ENCODE assay signal across 8 cellular contexts in genomic region chr17:45409659-45410076, GRCh38. TPM values are rescaled to one million over a fixed set of nuclear protein-coding genes. Genes with fewer than 3 reads are reported as not detected.
DNase-seq lines count a peak whose midpoint lies in the region; ATAC-seq and TF ChIP-seq lines count a peak whose summit lies in the region.

No MANE protein-coding gene starts in this region.

- H3K36me3 ChIP-seq in DOHH2 (ENCODE audit: control insufficient read depth, low read length) (peaks cover 18% of the 10 kb centered on the region), Karpas-422 (ENCODE audit: insufficient read depth, low read length) (peaks cover 10% of the 10 kb centered on the region; the same call in 1 of the 2 replicates), psoas muscle (ENCODE audit: insufficient read depth in 1 of 2, low read depth in 1 of 2) (no peaks in the 10 kb centered on the region)

- peak overlapping the region; percentile 88 for H3K9ac ChIP-seq in Karpas-422 (ENCODE audit: low read length)

- no peak overlapping the region; the same call in 1 of the 2 replicates for H2AFZ ChIP-seq in Karpas-422 (ENCODE audit: low read length)

- ATAC-seq in psoas muscle (no peak), GM19324 (IDR thresholded peaks at IDR 0.05; ENCODE audit: low FRiP score, unreplicated experiment) (no peak)

- H3K4me1 ChIP-seq in DOHH2 (ENCODE audit: control insufficient read depth, low read length) (peaks cover 77% of the 10 kb centered on the region), Karpas-422 (ENCODE audit: low read length) (peaks cover 57% of the 10 kb centered on the region), psoas muscle (peaks cover 13% of the 10 kb centered on the region)

- intact Hi-C loops in psoas muscle (cut with DNase I), result no loop called here

- H3K27ac ChIP-seq in DOHH2 (ENCODE audit: low read depth, low read length), result peak overlapping the region; percentile 72
- peak overlapping the region; percentile 83 for H3K27ac ChIP-seq in Karpas-422 (ENCODE audit: low read length)
- peak overlapping the region in 1 of 2 donors; percentile 85 for H3K27ac ChIP-seq in coronary artery
- peak overlapping the region; percentile 36 for H3K27ac ChIP-seq in psoas muscle

- TF ChIP-seq CTCF in DOHH2 (IDR thresholded peaks at IDR 0.05; ENCODE audit: low read depth, low read length, poor library complexity, severe bottlenecking), result no peak
- no peak for TF ChIP-seq CTCF in coronary artery (IDR thresholded peaks at IDR 0.05)
- no peak for TF ChIP-seq CTCF in psoas muscle (IDR thresholded peaks at IDR 0.05)

- no peaks in the 10 kb centered on the region for H3K9me2 ChIP-seq in DOHH2 (replicated peaks; ENCODE audit: control insufficient read depth, low read length)
- H3K9me2 ChIP-seq in Karpas-422 (replicated peaks; ENCODE audit: insufficient read depth, low read length), result no peaks in the 10 kb centered on the region

- H3K9me3 ChIP-seq in DOHH2 (ENCODE audit: control insufficient read depth, insufficient read depth, low read length), result no peaks in the 10 kb centered on the region
- no peaks in the 10 kb centered on the region for H3K9me3 ChIP-seq in Karpas-422 (ENCODE audit: low read length)
- no peaks in the 10 kb centered on the region for H3K9me3 ChIP-seq in psoas muscle

- H3K27me3 ChIP-seq in DOHH2 (ENCODE audit: control insufficient read depth, low read length), result no peaks in the 10 kb centered on the region
- no peaks in the 10 kb centered on the region for H3K27me3 ChIP-seq in Karpas-422 (ENCODE audit: low read length)
- H3K27me3 ChIP-seq in psoas muscle (ENCODE audit: insufficient read depth in 3 of 3, low read length in 2 of 3), result peaks cover 0 to 10% (median 1%) of the 10 kb centered on the region in 3 donors

- WGBS in psoas muscle, 3 donors, result 69 to 94% (median 88%) methylated on average over 5 of the region's 5 CpGs

- H3K4me2 ChIP-seq in DOHH2 (ENCODE audit: low read length), result peak overlapping the region; percentile 98
- peak overlapping the region; percentile 87 for H3K4me2 ChIP-seq in Karpas-422 (ENCODE audit: low read depth, low read length, poor library complexity, severe bottlenecking)

- H3K4me3 ChIP-seq in DOHH2 (ENCODE audit: low read length) (peak overlapping the region; percentile 90), Karpas-422 (ENCODE audit: low read length) (peak overlapping the region; percentile 86), coronary artery (peak overlapping the region; percentile 58), psoas muscle (peak overlapping the region; percentile 48)

- H4K20me1 ChIP-seq in DOHH2 (ENCODE audit: control insufficient read depth, insufficient read depth, low read depth, low read length) (no peaks in the 10 kb centered on the region; the same call in 1 of the 2 replicates), Karpas-422 (ENCODE audit: insufficient read depth, low read depth, low read length) (peaks cover 10% of the 10 kb centered on the region)

- DNase-seq in Karpas-422 (peak; percentile 57), coronary artery (ENCODE audit: low spot score) (no peak), psoas muscle (peak in 1 of 2 donors; percentile 33), NCI-H146 (lab: John Stamatoyannopoulos, UW) (no peak), iPS-NIHi11 (ENCODE audit: low spot score) (no peak), NCI-H345 (lab: John Stamatoyannopoulos, UW) (no peak)

- 0 out of 2 replicates have a peak, but pooled peaks cover 3% of the 10 kb centered on the region for H3F3A ChIP-seq in DOHH2 (ENCODE audit: control insufficient read depth, insufficient read depth)

- H3K79me2 ChIP-seq in DOHH2 (ENCODE audit: control insufficient read depth, low read length) (peaks cover 36% of the 10 kb centered on the region), Karpas-422 (ENCODE audit: low read length) (peaks cover 48% of the 10 kb centered on the region)

RNA-seq across cellular contexts. Expression of gene ARHGAP27, which starts 23.0 kb away (rescaled TPM):
- 24.9 and 42.7 TPM in 2 replicates for total RNA-seq in Karpas-422 (2014; rRNA removed; shearing (Covaris generic); ENCODE audit: low replicate concordance)
- total RNA-seq in psoas muscle, result 1 to 10 TPM; 4.8 to 8.1 (median 6.7) TPM
- 1 to 10 TPM; 3.4 to 8.9 (median 3.5) TPM for polyA plus RNA-seq in psoas muscle
